ENCODE assay signal across 18 cellular contexts in genomic region chr22:46121079-46121478, GRCh38. TPM values are rescaled to one million over a fixed set of nuclear protein-coding genes. Genes with fewer than 3 reads are reported as not detected.
DNase-seq lines count a peak whose midpoint lies in the region; ATAC-seq and TF ChIP-seq lines count a peak whose summit lies in the region.
"Had no signal": no experiment of that assay in that cellular context is flagged by ENCODE, and none has a peak within 500 bp of the region (broad histone marks: within the 10 kb centered on the region; RNA-seq: fewer than 3 reads in every experiment).

No MANE protein-coding gene starts in this region.

- ATAC-seq in memory B cell (ENCODE audit: low read depth), result no peak
- ATAC-seq in left ventricle myocardium superior, result no peak
- no peak for ATAC-seq in GM21390 (IDR thresholded peaks at IDR 0.05; ENCODE audit: unreplicated experiment)
- ATAC-seq: GM23338 had no signal

- H3K9me3 ChIP-seq in breast epithelium, result no peaks in the 10 kb centered on the region

- no TSS peak for BruUV-seq in MCF 10A (replicated peaks; lab: Mats Ljungman, UMichigan)

- no peak overlapping the region for H3K4me3 Mint-ChIP-seq in MCF 10A (ENCODE audit: unreplicated experiment)
- H3K4me3 Mint-ChIP-seq in memory B cell, result peak overlapping the region; percentile 22
- H3K4me3 Mint-ChIP-seq: CD14-positive monocyte, GM23338 had no signal

- DNase-seq in MCF 10A (ENCODE audit: unreplicated experiment) (peak; percentile 27), breast epithelium (ENCODE audit: low spot score in 2 of 2) (no peak), RWPE1 (ENCODE audit: low spot score) (no peak), memory B cell (ENCODE audit: low spot score in 2 of 2) (no peak), GOT3 (lab: John Stamatoyannopoulos, UW) (no peak), left ventricle myocardium superior (no peak)
- DNase-seq: DMS 273 treated with DMSO at 0.1 percent for 48 hours, KG1, NCI-H187, NCI-H2107, NCI-H510A, NCI-H748 treated with DMSO at 0.1 percent for 48 hours, OCI-M1, SHP77 had no signal

- no peak overlapping the region for H3K27ac Mint-ChIP-seq in MCF 10A (ENCODE audit: low read depth, unreplicated experiment)
- H3K27ac Mint-ChIP-seq in memory B cell, result no peak overlapping the region
- H3K27ac Mint-ChIP-seq: GM23338 had no signal

- H3K27me3 ChIP-seq in breast epithelium, result no peaks in the 10 kb centered on the region

- H3K4me1 Mint-ChIP-seq in MCF 10A (ENCODE audit: insufficient read depth, unreplicated experiment) (no peaks in the 10 kb centered on the region), memory B cell (no peaks in the 10 kb centered on the region)
- H3K4me1 Mint-ChIP-seq: GM23338 had no signal

- H3K4me1 ChIP-seq in breast epithelium, result peaks cover 0 to 3% of the 10 kb centered on the region in 2 donors

- TF ChIP-seq CTCF in MCF 10A (IDR thresholded peaks at IDR 0.05; ENCODE audit: unreplicated experiment) (no peak), breast epithelium (IDR thresholded peaks at IDR 0.05) (no peak), RWPE1 (conservative IDR thresholded peaks at IDR 0.05; ENCODE audit: low read depth) (no peak)

- no peaks in the 10 kb centered on the region for H3K36me3 ChIP-seq in breast epithelium

- intact Hi-C loops in MCF 10A (cut with micrococcal nuclease), result no loop called here
- intact Hi-C loops in breast epithelium (cut with DNase I; ENCODE audit: low total_unique reads), result no loop called here
- intact Hi-C loops in left ventricle myocardium superior (cut with micrococcal nuclease), result loop anchor here (5.0 kb wide), 1 partner anchor 191 kb away; no protein-coding TSS in a partner anchor

- no peak overlapping the region for H3K27ac ChIP-seq in breast epithelium
- peak overlapping the region; percentile 99 for H3K27ac ChIP-seq in RWPE1
- H3K27ac ChIP-seq: SK-N-MC had no signal

- H3K36me3 Mint-ChIP-seq in MCF 10A (ENCODE audit: insufficient read depth, unreplicated experiment) (peaks cover 24% of the 10 kb centered on the region), memory B cell (no peaks in the 10 kb centered on the region)
- H3K36me3 Mint-ChIP-seq: CD14-positive monocyte had no signal

- no peak overlapping the region for H3K4me3 ChIP-seq in breast epithelium
- H3K4me3 ChIP-seq: GM23338, SK-N-MC had no signal

- H3K27me3 Mint-ChIP-seq in MCF 10A (ENCODE audit: insufficient read depth, unreplicated experiment), result no peaks in the 10 kb centered on the region
- peaks cover 5% of the 10 kb centered on the region for H3K27me3 Mint-ChIP-seq in memory B cell

- H3K9me3 Mint-ChIP-seq in MCF 10A (ENCODE audit: unreplicated experiment), result no peaks in the 10 kb centered on the region
- H3K9me3 Mint-ChIP-seq in memory B cell, result no peaks in the 10 kb centered on the region
- H3K9me3 Mint-ChIP-seq: CD14-positive monocyte, GM23338 had no signal

- POLR2A ChIA-PET in MCF 10A (lab: Yijun Ruan, JAX) (interaction anchor here (0.6 to 1.7 kb wide), 4 partner anchors 12 to 196 kb away, joined by 3 to 4 read pairs (median 4); partner anchors contain the start of gene CDPF1), RWPE1 (lab: Yijun Ruan, JAX; ENCODE audit: low non-redundant PET) (no interaction called here)

- CTCF ChIA-PET in MCF 10A (lab: Yijun Ruan, JAX), result interaction anchor here (0.7 to 6.9 kb wide), 15 partner anchors 12 to 437 kb away, joined by 3 to 157 read pairs (median 5); partner anchors contain the start of genes CDPF1 and GTSE1
- CTCF ChIA-PET in RWPE1 (lab: Yijun Ruan, JAX), result interaction anchor here (0.6 kb wide), 1 partner anchor 221 kb away, joined by 4 read pairs; no protein-coding TSS in a partner anchor

- TF ChIP-seq POLR2A in breast epithelium (IDR thresholded peaks at IDR 0.05), result no peak

RNA-seq across cellular contexts. Expression of gene PPARA, which starts 29.2 kb away (rescaled TPM):
- 8.0 and 10.1 TPM in 2 replicates for total RNA-seq in MCF 10A (2022)
- total RNA-seq in breast epithelium, result 10 to 100 TPM; 15.2 to 31.0 (median 22.3) TPM
- total RNA-seq in left ventricle myocardium superior, result 78.9 TPM
